26 cellular contexts compared by ENCODE assay signal in the genomic region with DNA sequence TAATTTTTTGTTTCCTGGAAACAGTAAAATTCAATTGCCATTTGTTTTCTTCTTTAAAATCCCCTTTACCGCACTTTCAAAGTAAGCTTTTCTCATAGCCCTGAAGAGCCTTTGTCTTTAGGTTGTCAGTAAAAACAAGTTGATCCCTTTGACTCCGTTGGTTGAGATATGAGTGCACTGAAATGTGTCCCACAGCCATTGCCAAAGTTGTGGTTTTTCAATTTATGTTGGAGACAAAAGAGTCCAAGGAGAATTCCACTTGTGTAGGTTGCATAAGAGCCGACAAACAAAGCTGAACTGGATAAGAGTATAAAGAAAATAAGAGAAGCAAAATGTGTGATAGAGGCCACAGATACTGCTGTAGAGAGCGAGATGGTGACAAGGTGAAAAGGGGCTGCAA.
DNase-seq lines count a peak whose midpoint lies in the region; ATAC-seq and FAIRE-seq lines count a peak whose summit lies in the region.
"Had no signal": no experiment of that assay in that cellular context is flagged by ENCODE, and none has a peak within 500 bp of the region (broad histone marks: within the 10 kb centered on the region; RNA-seq: fewer than 3 reads in every experiment).

No MANE protein-coding gene starts in this region.

- no peak overlapping the region for H3K4me3 ChIP-seq in skeletal muscle cell (ENCODE audit: low read depth, low read length)
- H3K4me3 ChIP-seq: BLaER1 treated with 17β-estradiol and CSF1 and Interleukin-3, amounts not matched to agents 10 nM and 100 nM had no signal

- peak; percentile 20 for DNase-seq in NCI-H2029 treated with DMSO at 0.1 percent for 48 hours (lab: John Stamatoyannopoulos, UW)
- no peak for DNase-seq in NCI-H2029 (lab: John Stamatoyannopoulos, UW)
- peak; percentile 81 for DNase-seq in fibroblast of peridontal ligament (ENCODE audit: extremely low read depth)
- DNase-seq in skeletal muscle cell (ENCODE audit: low read depth): peak; percentile 28
- DNase-seq in NCI-H526 (lab: John Stamatoyannopoulos, UW): no peak
- DNase-seq in Ammon's horn (ENCODE audit: low spot score): no peak
- DNase-seq: activated CD4-positive, alpha-beta T cell treated with anti-CD3 and anti-CD28 coated beads, Interleukin-2, amount 10 ng/mL, durations not matched to agents 7 days and 5 days; activated CD8-positive, alpha-beta memory T cell treated with anti-CD3 and anti-CD28 coated beads, Interleukin-2, amount 50 U/mL, for 48 hours; activated effector memory CD4-positive, alpha-beta T cell treated with Interleukin-2 at 50 U/mL for 16 hours; amniotic stem cell; Calu3; Karpas-422; kidney; midbrain; NCI-H1105; NCI-H2171; NCI-H774; nephron progenitor cell; SHP77 treated with DMSO at 0.1 percent for 48 hours; substantia nigra had no signal

- no peak for ATAC-seq in HG03521 (IDR thresholded peaks at IDR 0.05; ENCODE audit: unreplicated experiment)

- FAIRE-seq in TTC549 (lab: Jason Lieb, UNC): peak; percentile 98
- FAIRE-seq: frontal cortex, G401.6, kidney, urothelium cell line had no signal

Comparison
In these comparisons a context has a peak if more than half of its experiments do, and no peak if none do; other contexts are left out.
1. DNase-seq: peak in NCI-H2029 treated with DMSO at 0.1 percent for 48 hours (single experiment), fibroblast of peridontal ligament (single experiment) and skeletal muscle cell (single experiment); none in NCI-H2029 (single experiment), NCI-H526 (0 of 2) and Ammon's horn (single experiment).